ENCODE assay signal across 14 cellular contexts in the genomic region with DNA sequence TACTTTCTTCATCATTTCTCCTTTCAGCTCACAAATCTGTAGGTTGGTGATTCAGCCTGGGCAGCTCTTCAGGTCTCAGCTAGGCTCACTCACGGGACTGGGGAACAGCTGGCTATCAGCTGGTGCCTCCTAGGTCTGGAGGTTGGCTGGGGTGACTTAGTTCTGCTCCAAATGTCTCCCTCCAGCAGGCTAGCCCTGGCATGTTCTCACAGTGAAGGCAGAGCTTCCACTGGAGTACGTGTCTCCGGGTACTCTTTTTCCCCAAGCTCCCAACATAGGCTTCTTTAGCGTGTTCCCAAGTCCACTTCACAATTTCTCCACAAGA. TPM values are rescaled to one million over a fixed set of nuclear protein-coding genes. Genes with fewer than 3 reads are reported as not detected.
DNase-seq lines count a peak whose midpoint lies in the region; ATAC-seq and TF ChIP-seq lines count a peak whose summit lies in the region.
"Had no signal": no experiment of that assay in that cellular context is flagged by ENCODE, and none has a peak within 500 bp of the region (broad histone marks: within the 10 kb centered on the region; RNA-seq: fewer than 3 reads in every experiment).

No MANE protein-coding gene starts in this region.

- CTCF ChIA-PET in BJ (lab: Yijun Ruan, JAX) = interaction anchor here (0.9 to 3.3 kb wide), 4 partner anchors 12 to 231 kb away, joined by 3 to 16 read pairs (median 4); a partner anchor contains a TSS

- H3K27ac Mint-ChIP-seq in chondrocyte (ENCODE audit: unreplicated experiment) = peak overlapping the region; percentile 75
- H3K27ac Mint-ChIP-seq: activated T-helper 2 cell treated with anti-CD3 and anti-CD28 coated beads, Interferon-gamma antibody, Interleukin-2, Interleukin-4, amounts not matched to agents 10 μg/mL and 5 μg/mL and 100 μg/mL, durations not matched to agents 14 hours and 24 hours and 36 hours had no signal

- H3K4me1 Mint-ChIP-seq in chondrocyte (ENCODE audit: low read depth) = peaks cover 17% of the 10 kb centered on the region
- no peaks in the 10 kb centered on the region for H3K4me1 Mint-ChIP-seq in activated T-cell treated with anti-CD3 and anti-CD28 coated beads, Interleukin-2, amount 50 U/mL, for 4 hours (ENCODE audit: low read depth)

- H3K4me3 ChIP-seq in BJ (ENCODE audit: low read depth, low read length) = no peak overlapping the region
- H3K4me3 ChIP-seq: colonic mucosa, heart left ventricle, thyroid gland had no signal

- in situ Hi-C loops in ACHN (cut with HindIII; ENCODE audit: low pct_ligation_motif_present, low pct_unique_long_range_greater_than_20kb, low sequenced_read_pairs) = no loop called here

- DNase-seq in BJ (ENCODE audit: low read depth) (peak; percentile 59), M059J (ENCODE audit: low read depth) (peak; percentile 31), chondrocyte (ENCODE audit: low spot score) (no peak), iris pigment epithelial cell (ENCODE audit: low read depth) (peak; percentile 83), inferior parietal cortex (ENCODE audit: extremely low spot score) (no peak), AML-193 (lab: John Stamatoyannopoulos, UW) (no peak), ACHN (no peak)
- DNase-seq in activated T-cell treated with anti-CD3 and anti-CD28 coated beads, Interleukin-2, amount 50 U/mL, for 4 hours = no peak
- DNase-seq: colonic mucosa, retina, Right ventricle myocardium superior, thyroid gland had no signal

- no peaks in the 10 kb centered on the region for H3K36me3 Mint-ChIP-seq in chondrocyte (ENCODE audit: low read depth)
- no peaks in the 10 kb centered on the region for H3K36me3 Mint-ChIP-seq in activated T-cell treated with anti-CD3 and anti-CD28 coated beads, Interleukin-2, amount 50 U/mL, for 4 hours (ENCODE audit: insufficient read depth)

- POLR2A ChIA-PET in BJ (lab: Charles Lee) = interaction anchor here (0.7 to 1.4 kb wide), 3 partner anchors 11 to 462 kb away, joined by 3 to 6 read pairs (median 3); a partner anchor contains a TSS

- no peaks in the 10 kb centered on the region; the same call in 1 of the 2 replicates for H3K36me3 ChIP-seq in BJ (ENCODE audit: control insufficient read depth, insufficient read depth, low read length)
- H3K36me3 ChIP-seq: colonic mucosa, heart left ventricle, thyroid gland had no signal

- no peak for ATAC-seq in activated T-cell treated with anti-CD3 and anti-CD28 coated beads, Interleukin-2, amount 50 U/mL, for 4 hours
- ATAC-seq: heart left ventricle had no signal

- TF ChIP-seq CTCF in BJ (IDR thresholded peaks at IDR 0.05; ENCODE audit: insufficient read depth, low read depth, low read length) (no peak), chondrocyte (IDR thresholded peaks at IDR 0.05) (no peak)

- no peaks in the 10 kb centered on the region for H3K27me3 ChIP-seq in BJ (ENCODE audit: control insufficient read depth, insufficient read depth, low read length)
- H3K27me3 ChIP-seq: colonic mucosa, heart left ventricle, thyroid gland had no signal

- peaks cover 3% of the 10 kb centered on the region for H3K9me3 Mint-ChIP-seq in chondrocyte (ENCODE audit: low read depth)
- H3K9me3 Mint-ChIP-seq in activated T-cell treated with anti-CD3 and anti-CD28 coated beads, Interleukin-2, amount 50 U/mL, for 4 hours = no peaks in the 10 kb centered on the region
- H3K9me3 Mint-ChIP-seq: activated T-helper 2 cell treated with anti-CD3 and anti-CD28 coated beads, Interferon-gamma antibody, Interleukin-2, Interleukin-4, amounts not matched to agents 10 μg/mL and 5 μg/mL and 100 μg/mL, durations not matched to agents 14 hours and 24 hours and 36 hours had no signal

- H3K27me3 Mint-ChIP-seq in chondrocyte (ENCODE audit: low read depth) = peaks cover 3% of the 10 kb centered on the region
- peaks cover 5% of the 10 kb centered on the region for H3K27me3 Mint-ChIP-seq in activated T-cell treated with anti-CD3 and anti-CD28 coated beads, Interleukin-2, amount 50 U/mL, for 4 hours (ENCODE audit: low read depth)

- no peak overlapping the region for H3K4me3 Mint-ChIP-seq in chondrocyte (ENCODE audit: unreplicated experiment)
- no peak overlapping the region for H3K4me3 Mint-ChIP-seq in activated T-cell treated with anti-CD3 and anti-CD28 coated beads, Interleukin-2, amount 50 U/mL, for 4 hours

RNA-seq across cellular contexts. Expression of a gene that starts 12.5 kb away (rescaled TPM):
- polyA plus RNA-seq in BJ (2011; rRNA removed) = 4.5 and 9.9 TPM in 2 replicates
- 1.8 and 2.0 TPM in 2 replicates for polyA minus RNA-seq in BJ (2011; rRNA and poly(A)+ RNA removed)
- 11.4 and 12.4 TPM in 2 replicates for total RNA-seq in M059J (2014; rRNA removed; shearing (Covaris generic))
- 14.8 to 17.7 TPM (median 16.7 TPM) in 3 replicates for total RNA-seq in chondrocyte
- 1 to 10 TPM; 6.4 to 8.0 (median 6.9) TPM for total RNA-seq in activated T-cell treated with anti-CD3 and anti-CD28 coated beads, Interleukin-2, amount 50 U/mL, for 4 hours

RNA-seq across cellular contexts. Expression of a gene that starts 27.1 kb away (rescaled TPM):
- 25.9 and 30.1 TPM in 2 replicates for polyA plus RNA-seq in BJ (2011; rRNA removed)
- 16.9 and 27.4 TPM in 2 replicates for polyA minus RNA-seq in BJ (2011; rRNA and poly(A)+ RNA removed)
- total RNA-seq in M059J (2014; rRNA removed; shearing (Covaris generic)) = 21.1 and 27.9 TPM in 2 replicates
- total RNA-seq in chondrocyte = 17.2 to 21.7 TPM (median 21.4 TPM) in 3 replicates
- 10 to 100 TPM; 68.6 to 83.3 (median 77.7) TPM for total RNA-seq in activated T-cell treated with anti-CD3 and anti-CD28 coated beads, Interleukin-2, amount 50 U/mL, for 4 hours

Comparison
In these comparisons a context has a peak if more than half of its experiments do, and no peak if none do; other contexts are left out.
1. DNase-seq: peak in BJ (single experiment), M059J (single experiment) and iris pigment epithelial cell (single experiment); none in chondrocyte (single experiment), inferior parietal cortex (single experiment), AML-193 (0 of 2), activated T-cell treated with anti-CD3 and anti-CD28 coated beads, Interleukin-2, amount 50 U/mL, for 4 hours (single experiment) and ACHN (single experiment).